ENCODE assay signal across 9 cellular contexts in genomic region chr6:8743146-8743745, GRCh38.
DNase-seq lines count a peak whose midpoint lies in the region; ATAC-seq and TF ChIP-seq lines count a peak whose summit lies in the region.
"Had no signal": no experiment of that assay in that cellular context is flagged by ENCODE, and none has a peak within 500 bp of the region (broad histone marks: within the 10 kb centered on the region; RNA-seq: fewer than 3 reads in every experiment).

No MANE protein-coding gene starts in this region.

- H3K4me3 Mint-ChIP-seq in CD8-positive, alpha-beta T cell = peak overlapping the region; percentile 65
- H3K4me3 Mint-ChIP-seq in activated naive CD8-positive, alpha-beta T cell = peak overlapping the region; percentile 79

- no peak overlapping the region for H3K27ac ChIP-seq in CD8-positive, alpha-beta T cell (ENCODE audit: low read depth, low read length)
- H3K27ac ChIP-seq: epithelial cell of prostate had no signal

- H3K27ac Mint-ChIP-seq in CD8-positive, alpha-beta T cell = no peak overlapping the region
- H3K27ac Mint-ChIP-seq in activated naive CD8-positive, alpha-beta T cell = no peak overlapping the region

- peaks cover 18% of the 10 kb centered on the region for H3K9me3 Mint-ChIP-seq in CD8-positive, alpha-beta T cell
- peaks cover 11% of the 10 kb centered on the region for H3K9me3 Mint-ChIP-seq in activated naive CD8-positive, alpha-beta T cell (ENCODE audit: low read depth)

- no peaks in the 10 kb centered on the region for H3K36me3 ChIP-seq in CD8-positive, alpha-beta T cell (ENCODE audit: insufficient read depth, low read length)

- no peaks in the 10 kb centered on the region for H3K36me3 Mint-ChIP-seq in CD8-positive, alpha-beta T cell
- no peaks in the 10 kb centered on the region for H3K36me3 Mint-ChIP-seq in activated naive CD8-positive, alpha-beta T cell

- TF ChIP-seq CTCF in CD8-positive, alpha-beta T cell (IDR thresholded peaks at IDR 0.05) = no peak

- no peaks in the 10 kb centered on the region for H3K27me3 ChIP-seq in CD8-positive, alpha-beta T cell (ENCODE audit: insufficient read depth, low read length)

- peaks cover 7% of the 10 kb centered on the region for H3K4me1 Mint-ChIP-seq in CD8-positive, alpha-beta T cell (ENCODE audit: low read depth)
- peaks cover 13% of the 10 kb centered on the region for H3K4me1 Mint-ChIP-seq in activated naive CD8-positive, alpha-beta T cell (ENCODE audit: low read depth)

- no peak for DNase-seq in CD8-positive, alpha-beta T cell
- DNase-seq in AG08396 (ENCODE audit: low spot score) = no peak
- no peak for DNase-seq in central memory CD4-positive, alpha-beta T cell
- DNase-seq in globus pallidus (ENCODE audit: low spot score) = no peak
- no peak for DNase-seq in T-helper 9 cell

- peak overlapping the region; percentile 36 for H3K4me3 ChIP-seq in CD8-positive, alpha-beta T cell (ENCODE audit: low read depth, low read length)

- H3K27me3 Mint-ChIP-seq in CD8-positive, alpha-beta T cell (ENCODE audit: low read depth) = no peaks in the 10 kb centered on the region
- H3K27me3 Mint-ChIP-seq in activated naive CD8-positive, alpha-beta T cell = peaks cover 1% of the 10 kb centered on the region

- ATAC-seq in CD8-positive, alpha-beta T cell = no peak
- peak; percentile 94 for ATAC-seq in GM19438 (IDR thresholded peaks at IDR 0.05; ENCODE audit: low read depth, unreplicated experiment)
- peak; percentile 44 for ATAC-seq in HG03575 (IDR thresholded peaks at IDR 0.05; ENCODE audit: extremely low read depth, insufficient number of reproducible peaks, low FRiP score, unreplicated experiment)

- intact Hi-C loops in CD8-positive, alpha-beta T cell (cut with DNase I, micrococcal nuclease) = loop anchor here in 1 of 2 experiments (5.0 kb wide), 1 partner anchor 941 kb away; no protein-coding TSS in a partner anchor

- H3K4me1 ChIP-seq in CD8-positive, alpha-beta T cell (ENCODE audit: insufficient read depth, low read length) = no peaks in the 10 kb centered on the region

- CTCF ChIA-PET in CD8-positive, alpha-beta T cell (lab: Charles Lee) = no interaction called here

- POLR2A ChIA-PET in CD8-positive, alpha-beta T cell (lab: Charles Lee) = no interaction called here

- H3K9me3 ChIP-seq in CD8-positive, alpha-beta T cell (ENCODE audit: low read length) = no peaks in the 10 kb centered on the region
